ENCODE assay signal across 21 cellular contexts in the genomic region with DNA sequence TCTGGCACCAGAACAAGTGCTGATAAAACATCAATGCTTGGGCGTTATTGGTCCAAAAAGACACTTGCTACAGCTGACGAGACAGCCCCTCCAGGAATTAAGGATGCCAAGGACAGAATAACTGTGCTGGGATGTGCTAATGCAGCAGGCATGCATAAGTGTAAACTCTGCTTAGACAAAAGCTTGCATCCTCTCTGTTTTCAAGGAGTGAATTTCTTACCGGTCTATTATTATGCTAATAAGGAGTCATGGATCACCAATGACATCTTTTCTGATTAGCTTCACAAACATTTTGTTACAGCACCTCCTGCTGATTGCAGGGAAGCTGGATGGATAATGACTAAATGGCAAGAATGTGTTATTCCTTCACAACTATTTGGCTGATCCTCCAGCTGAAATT.
"Had no signal": no experiment of that assay in that cellular context is flagged by ENCODE, and none has a peak within 500 bp of the region (broad histone marks: within the 10 kb centered on the region; RNA-seq: fewer than 3 reads in every experiment).

No MANE protein-coding gene starts in this region.

- DNase-seq: activated CD4-positive, alpha-beta T cell treated with anti-CD3 and anti-CD28 coated beads, Interleukin-2, amount 50 U/mL, for 4 hours; activated CD8-positive, alpha-beta memory T cell treated with anti-CD3 and anti-CD28 coated beads, Interleukin-2, amount 50 U/mL, for 48 hours; activated naive CD4-positive, alpha-beta T cell; activated naive CD8-positive, alpha-beta T cell treated with anti-CD3 and anti-CD28 coated beads for 36 hours; activated T-cell treated with anti-CD3 and anti-CD28 coated beads, Interleukin-2, amount 50 U/mL, for 4 hours; central memory CD4-positive, alpha-beta T cell; dermis blood vessel endothelial cell; effector memory CD4-positive, alpha-beta T cell; hippocampal formation; left ventricle myocardium inferior; naive thymus-derived CD8-positive, alpha-beta T cell; small intestine; stimulated activated CD4-positive, alpha-beta T cell treated with anti-CD3 and anti-CD28 coated beads, Interleukin-15, amount 100 ng/mL, for 24 hours; stimulated activated naive B cell treated with anti-CD40 and anti-IgM and Interleukin-4, amounts not matched to agents 10 μg/mL and 1 μg/mL and 100 μg/mL, for 72 hours; testis; trophoblast cell; uterus had no signal

- H3K4me1 ChIP-seq: left ventricle myocardium inferior, testis, uterus had no signal

- H3K27ac ChIP-seq: left ventricle myocardium inferior, testis, uterus had no signal

- H3K27ac Mint-ChIP-seq: activated naive CD8-positive, alpha-beta T cell treated with anti-CD3 and anti-CD28 coated beads for 36 hours; activated T-helper 2 cell treated with anti-CD3 and anti-CD28 coated beads, Interferon-gamma antibody, Interleukin-2, Interleukin-4, amounts not matched to agents 10 μg/mL and 5 μg/mL and 100 μg/mL, durations not matched to agents 14 hours and 24 hours and 36 hours; mesothelial cell of epicardium; naive thymus-derived CD8-positive, alpha-beta T cell; stimulated activated naive B cell treated with anti-CD40 and anti-IgM and Interleukin-4, amounts not matched to agents 10 μg/mL and 1 μg/mL and 100 μg/mL, for 72 hours had no signal

- H3K36me3 Mint-ChIP-seq: activated naive CD8-positive, alpha-beta T cell treated with anti-CD3 and anti-CD28 coated beads for 36 hours; mesothelial cell of epicardium had no signal

- H3K27me3 ChIP-seq: testis, uterus had no signal

- H3K4me3 ChIP-seq: left ventricle myocardium inferior, testis, uterus had no signal

- ATAC-seq: activated T-cell treated with anti-CD3 and anti-CD28 coated beads, Interleukin-2, amount 50 U/mL, for 4 hours; esophagus mucosa; naive thymus-derived CD8-positive, alpha-beta T cell; sciatic nerve; stimulated activated naive B cell treated with anti-CD40 and anti-IgM and Interleukin-4, amounts not matched to agents 10 μg/mL and 1 μg/mL and 100 μg/mL, for 72 hours had no signal

- H3K4me3 Mint-ChIP-seq: activated naive CD8-positive, alpha-beta T cell treated with anti-CD3 and anti-CD28 coated beads for 36 hours; activated T-cell treated with anti-CD3 and anti-CD28 coated beads, Interleukin-2, amount 50 U/mL, for 4 hours; mesothelial cell of epicardium; naive thymus-derived CD8-positive, alpha-beta T cell; stimulated activated naive B cell treated with anti-CD40 and anti-IgM and Interleukin-4, amounts not matched to agents 10 μg/mL and 1 μg/mL and 100 μg/mL, for 72 hours had no signal

- H3K9me3 ChIP-seq: testis, uterus had no signal

- H3K36me3 ChIP-seq: left ventricle myocardium inferior, uterus had no signal

- H3K27me3 Mint-ChIP-seq: activated naive CD8-positive, alpha-beta T cell treated with anti-CD3 and anti-CD28 coated beads for 36 hours; naive thymus-derived CD8-positive, alpha-beta T cell; stimulated activated naive B cell treated with anti-CD40 and anti-IgM and Interleukin-4, amounts not matched to agents 10 μg/mL and 1 μg/mL and 100 μg/mL, for 72 hours had no signal

- H3K9me3 Mint-ChIP-seq: activated T-helper 2 cell treated with anti-CD3 and anti-CD28 coated beads, Interferon-gamma antibody, Interleukin-2, Interleukin-4, amounts not matched to agents 10 μg/mL and 5 μg/mL and 100 μg/mL, durations not matched to agents 14 hours and 24 hours and 36 hours had no signal

- H3K4me1 Mint-ChIP-seq: activated naive CD8-positive, alpha-beta T cell treated with anti-CD3 and anti-CD28 coated beads for 36 hours; mesothelial cell of epicardium had no signal
